ENCODE assay signal across 24 cellular contexts in genomic region chr16:57518922-57519321, GRCh38. TPM values are rescaled to one million over a fixed set of nuclear protein-coding genes. Genes with fewer than 3 reads are reported as not detected.
DNase-seq lines count a peak whose midpoint lies in the region; ATAC-seq, FAIRE-seq and TF ChIP-seq lines count a peak whose summit lies in the region.
"Had no signal": no experiment of that assay in that cellular context is flagged by ENCODE, and none has a peak within 500 bp of the region (broad histone marks: within the 10 kb centered on the region; RNA-seq: fewer than 3 reads in every experiment).

No MANE protein-coding gene starts in this region.

- H3K18ac ChIP-seq in neuronal stem cell (ENCODE audit: low read length), result no peak overlapping the region

- no peak overlapping the region for H3K4ac ChIP-seq in neuronal stem cell (ENCODE audit: low read length)

- H3K4me3 Mint-ChIP-seq in Caco-2 (ENCODE audit: unreplicated experiment), result no peak overlapping the region
- H3K4me3 Mint-ChIP-seq in CD4-positive, alpha-beta T cell, result no peak overlapping the region
- H3K4me3 Mint-ChIP-seq: CD8-positive, alpha-beta T cell had no signal

- H3K4me1 ChIP-seq in Caco-2, result peaks cover 15% of the 10 kb centered on the region
- peaks cover 0 to 15% of the 10 kb centered on the region in 2 experiments; a peak in 1 of 5 replicates for H3K4me1 ChIP-seq in K562 (replicated peaks in 1 of 2; ENCODE audit: control insufficient read depth in 2 of 2, insufficient read depth in 2 of 2, low read length in 2 of 2)
- peaks cover 0 to 2% of the 10 kb centered on the region in 2 donors for H3K4me1 ChIP-seq in neuronal stem cell (ENCODE audit: control insufficient read depth in 2 of 2, insufficient read depth in 1 of 2, low read depth in 1 of 2, low read length in 2 of 2)
- H3K4me1 ChIP-seq: SJCRH30 had no signal

- FAIRE-seq in K562 (lab: Jason Lieb, UNC), result no peak
- FAIRE-seq: D721Med, GM12891 had no signal

- no TSS peak for BruUV-seq in Caco-2 (replicated peaks; lab: Mats Ljungman, UMichigan)
- no TSS peak for BruUV-seq in K562 (replicated peaks; lab: Mats Ljungman, UMichigan)

- peak overlapping the region; percentile 43 for H4K8ac ChIP-seq in neuronal stem cell (ENCODE audit: low read depth, low read length)

- ATAC-seq in K562, result no peak
- ATAC-seq in GM21447 (IDR thresholded peaks at IDR 0.05; ENCODE audit: unreplicated experiment), result no peak
- ATAC-seq in CD4-positive, alpha-beta T cell (ENCODE audit: poor library complexity), result no peak

- H3K36me3 ChIP-seq in Caco-2 (ENCODE audit: control insufficient read depth, insufficient read depth, low read length) (no peaks in the 10 kb centered on the region; the same call in 1 of the 2 replicates), K562 (ENCODE audit: control insufficient read depth, insufficient read depth, low read length) (no peaks in the 10 kb centered on the region), neuronal stem cell (replicated peaks in 1 of 2; ENCODE audit: control insufficient read depth in 2 of 2, insufficient read depth in 2 of 2, low read length in 2 of 2) (peaks cover 3 to 12% of the 10 kb centered on the region in 2 donors)
- H3K36me3 ChIP-seq: SJCRH30 had no signal

- H2AK5ac ChIP-seq in neuronal stem cell (ENCODE audit: low read depth, low read length), result peak overlapping the region; percentile 44

- TF ChIP-seq POLR2A in K562 (conservative IDR thresholded peaks at IDR 0.05), result no peak

- peaks cover 2% of the 10 kb centered on the region for H3K9me1 ChIP-seq in K562 (ENCODE audit: control insufficient read depth, insufficient read depth, low read length)

- TF ChIP-seq EP300 in K562 (IDR thresholded peaks at IDR 0.05; ENCODE audit: low read length), result no peak

- intact Hi-C loops in Caco-2 (cut with micrococcal nuclease; ENCODE audit: unreplicated experiment) (loop anchor here (1.0 kb wide), 4 partner anchors 39 to 219 kb away; partner anchors contain the start of gene POLR2C), K562 (cut with micrococcal nuclease) (loop anchor here (1.0 to 10.0 kb wide), 4 partner anchors 43 to 434 kb away; no protein-coding TSS in a partner anchor)
- intact Hi-C loops in CD4-positive, alpha-beta T cell (cut with DNase I, micrococcal nuclease), result loop anchor here (1.0 to 2.0 kb wide), 4 partner anchors 43 to 219 kb away; no protein-coding TSS in a partner anchor

- H3K27ac ChIP-seq in K562 (ENCODE audit: extremely low read depth, low read depth, low read length) (no peak overlapping the region), neuronal stem cell (replicated peaks; ENCODE audit: low read length) (no peak overlapping the region)
- H3K27ac ChIP-seq in CD4-positive, alpha-beta T cell (ENCODE audit: low read depth, low read length), result no peak overlapping the region
- H3K27ac ChIP-seq: BLaER1, HL-60, PC-9, SJCRH30 had no signal

- no peak overlapping the region for H2AFZ ChIP-seq in K562 (ENCODE audit: low read depth, low read length)
- H2AFZ ChIP-seq in neuronal stem cell (ENCODE audit: low read length), result no peak overlapping the region
- H2AFZ ChIP-seq: PC-9 had no signal

- H3K4me1 Mint-ChIP-seq in Caco-2 (ENCODE audit: low read depth, unreplicated experiment), result peaks cover 19% of the 10 kb centered on the region
- H3K4me1 Mint-ChIP-seq in CD4-positive, alpha-beta T cell (ENCODE audit: low read depth), result peaks cover 5% of the 10 kb centered on the region

- POLR2A ChIA-PET in Caco-2 (lab: Charles Lee), result no interaction called here
- POLR2A ChIA-PET in K562 (lab: Yijun Ruan, JAX), result interaction anchor here (1.1 kb wide), 1 partner anchor 12 kb away, joined by 4 read pairs; no protein-coding TSS in a partner anchor
- POLR2A ChIA-PET in CD4-positive, alpha-beta T cell (lab: Charles Lee), result interaction anchor here (0.9 to 2.0 kb wide), 2 partner anchors 14 to 57 kb away, joined by 3 to 13 read pairs; partner anchors contain the start of gene POLR2C

- H2BK15ac ChIP-seq in neuronal stem cell (ENCODE audit: low read length), result no peak overlapping the region

- WGBS in K562 (ENCODE audit: insufficient coverage, low coverage, missing lambda C conversion rate), result 57% methylated on average over 6 of the region's 6 CpGs
- WGBS in neuronal stem cell (ENCODE audit: extremely low coverage in 2 of 2, insufficient read length in 2 of 2, insufficient replicate concordance in 1 of 2), 2 donors, result no CpG with 5 or more reads among the region's 6 CpGs

- H3K36me3 Mint-ChIP-seq in Caco-2 (ENCODE audit: insufficient read depth, unreplicated experiment), result peaks cover 8% of the 10 kb centered on the region
- peaks cover 26% of the 10 kb centered on the region for H3K36me3 Mint-ChIP-seq in CD4-positive, alpha-beta T cell (ENCODE audit: low read depth)

- H3K4me2 ChIP-seq in K562 (ENCODE audit: insufficient read depth, low read length) (no peak overlapping the region), neuronal stem cell (ENCODE audit: insufficient read depth, low read length, poor library complexity, severe bottlenecking) (no peak overlapping the region)
- H3K4me2 ChIP-seq: BLaER1, PC-9 had no signal

- H3K23ac ChIP-seq in neuronal stem cell (ENCODE audit: low read depth, low read length, poor library complexity), result no peak overlapping the region

- no peaks in the 10 kb centered on the region for H3K27me3 ChIP-seq in Caco-2 (replicated peaks; ENCODE audit: control insufficient read depth, insufficient read depth, low read length)
- H3K27me3 ChIP-seq in K562 (ENCODE audit: control insufficient read depth in 2 of 2, insufficient read depth in 2 of 2, low read length in 2 of 2), result no peaks in the 10 kb centered on the region
- no peaks in the 10 kb centered on the region for H3K27me3 ChIP-seq in neuronal stem cell (ENCODE audit: control insufficient read depth in 3 of 3, insufficient read depth in 3 of 3, low read depth in 1 of 3, low read length in 3 of 3)
- H3K27me3 ChIP-seq in CD4-positive, alpha-beta T cell (ENCODE audit: control insufficient read depth, insufficient read depth, low read length), result no peaks in the 10 kb centered on the region
- H3K27me3 ChIP-seq: BLaER1, MG63, SJCRH30 had no signal

- in situ Hi-C loops in K562 (cut with MboI), result loop anchor here (5.0 kb wide), 3 partner anchors 42 to 217 kb away; no protein-coding TSS in a partner anchor

- H3K9me3 Mint-ChIP-seq in Caco-2 (ENCODE audit: unreplicated experiment), result no peaks in the 10 kb centered on the region
- H3K9me3 Mint-ChIP-seq in CD4-positive, alpha-beta T cell, result no peaks in the 10 kb centered on the region
- H3K9me3 Mint-ChIP-seq: CD8-positive, alpha-beta T cell had no signal

- H3K27me3 Mint-ChIP-seq in Caco-2 (ENCODE audit: insufficient read depth, unreplicated experiment), result no peaks in the 10 kb centered on the region
- no peaks in the 10 kb centered on the region for H3K27me3 Mint-ChIP-seq in CD4-positive, alpha-beta T cell

- no peaks in the 10 kb centered on the region for H3K79me2 ChIP-seq in K562 (ENCODE audit: control insufficient read depth, insufficient read depth, low read length)

- H4K20me1 ChIP-seq in K562 (replicated peaks; ENCODE audit: control insufficient read depth, insufficient read depth, low read length), result no peaks in the 10 kb centered on the region
- H4K20me1 ChIP-seq: BLaER1 had no signal

- H3K14ac ChIP-seq in neuronal stem cell (ENCODE audit: low read length), result no peak overlapping the region

- no peak overlapping the region for H4K91ac ChIP-seq in neuronal stem cell (ENCODE audit: low read depth, low read length, poor library complexity)

- H3K4me3 ChIP-seq in Caco-2 (ENCODE audit: low read depth, low read length) (no peak overlapping the region), K562 (no peak overlapping the region), neuronal stem cell (ENCODE audit: low read length in 2 of 2) (no peak overlapping the region)
- H3K4me3 ChIP-seq: BLaER1, MG63, PC-9, SJCRH30 had no signal

- CTCF ChIA-PET in Caco-2 (lab: Charles Lee) (interaction anchor here (0.6 to 3.4 kb wide), 9 partner anchors 9 to 101 kb away, joined by 3 to 35 read pairs (median 9); partner anchors contain the start of genes CIAPIN1, COQ9, DOK4 and POLR2C), K562 (lab: Yijun Ruan, JAX; ENCODE audit: low intra/inter-chr PET ratio) (interaction anchor here (1.9 to 3.3 kb wide), 4 partner anchors 43 to 218 kb away, joined by 6 to 44 read pairs (median 24); partner anchors contain the start of gene POLR2C)
- CTCF ChIA-PET in CD4-positive, alpha-beta T cell (lab: Charles Lee), result interaction anchor here (1.6 kb wide), 2 partner anchors 19 to 57 kb away, joined by 11 to 26 read pairs; partner anchors contain the start of genes CCDC102A and POLR2C

- peaks cover 4% of the 10 kb centered on the region for H3K79me1 ChIP-seq in neuronal stem cell (ENCODE audit: low read depth, low read length)

- TF ChIP-seq CTCF in Caco-2 (IDR thresholded peaks at IDR 0.05; ENCODE audit: insufficient read depth in 1 of 2, low read depth in 1 of 2, low read length in 1 of 2, severe bottlenecking in 1 of 2, unreplicated experiment in 1 of 2), result no peak
- no peak for TF ChIP-seq CTCF in K562 (IDR thresholded peaks at IDR 0.05 in 2 of 3, conservative IDR thresholded peaks at IDR 0.05 in 1 of 3; ENCODE audit: insufficient read depth in 2 of 3, low read depth in 1 of 3, low read length in 3 of 3)
- TF ChIP-seq CTCF in CD4-positive, alpha-beta T cell (IDR thresholded peaks at IDR 0.05), result no peak

- no peak overlapping the region for H2BK120ac ChIP-seq in neuronal stem cell (ENCODE audit: low read depth, low read length)

- no peak overlapping the region for H3K9ac ChIP-seq in K562 (ENCODE audit: insufficient read depth in 1 of 2, low read depth in 2 of 2, low read length in 2 of 2)
- H3K9ac ChIP-seq in neuronal stem cell (ENCODE audit: low read depth, low read length, poor library complexity), result no peak overlapping the region
- H3K9ac ChIP-seq: BLaER1 had no signal

- no peak for TF ChIP-seq RAD21 in K562 (CRISPR knock-in tag; conservative IDR thresholded peaks at IDR 0.05 in 1 of 2, IDR thresholded peaks at IDR 0.05 in 1 of 2)

- DNase-seq in Caco-2 (no peak), K562 (ENCODE audit: extremely low read depth in 1 of 4, low spot score in 3 of 4) (no peak), neuronal stem cell (ENCODE audit: low spot score) (no peak), NCI-H2029 (lab: John Stamatoyannopoulos, UW) (no peak)
- no peak for DNase-seq in CD4-positive, alpha-beta T cell
- DNase-seq: CD8-positive, alpha-beta T cell; GOT3; IMR-90; Karpas-422; MG63; NCI-H1048; NCI-H1436 treated with DMSO at 0.1 percent for 48 hours; NCI-H2029 treated with DMSO at 0.1 percent for 48 hours; NCI-H2171; NCI-H526; PC-9; SJCRH30 had no signal

- H3K9me3 ChIP-seq in Caco-2 (no peaks in the 10 kb centered on the region), K562 (replicated peaks; ENCODE audit: control insufficient read depth, insufficient read depth, low read depth, low read length) (no peaks in the 10 kb centered on the region), neuronal stem cell (replicated peaks in 1 of 2; ENCODE audit: control insufficient read depth in 2 of 2, insufficient read depth in 1 of 2, low read depth in 1 of 2, low read length in 2 of 2) (no peaks in the 10 kb centered on the region)
- no peaks in the 10 kb centered on the region for H3K9me3 ChIP-seq in CD4-positive, alpha-beta T cell (ENCODE audit: control insufficient read depth, low read length)
- H3K9me3 ChIP-seq: BLaER1, MG63, SJCRH30 had no signal

- no peak overlapping the region for H2BK12ac ChIP-seq in neuronal stem cell (ENCODE audit: low read length)

- peak overlapping the region; percentile 54 for H3K27ac Mint-ChIP-seq in Caco-2 (ENCODE audit: unreplicated experiment)
- H3K27ac Mint-ChIP-seq in CD4-positive, alpha-beta T cell, result no peak overlapping the region
- H3K27ac Mint-ChIP-seq: CD8-positive, alpha-beta T cell had no signal

- H2BK5ac ChIP-seq in neuronal stem cell (ENCODE audit: low read length), result no peak overlapping the region

RNA-seq across cellular contexts. Expression of gene CCDC102A, which starts 17.4 kb away (rescaled TPM):
- total RNA-seq in Caco-2 (2022) (9.1 and 11.8 TPM in 2 replicates), K562 (2014; rRNA removed) (3.8 and 4.9 TPM in 2 replicates), K562 (2014; rRNA removed; fragmentation: Illumina TruSeq; extraction: Trizol) (0.16 and 0.58 TPM in 2 replicates), K562 (2015; rRNA removed; fragmentation: Illumina TruSeq; extraction: Trizol) (1.4 and 2.1 TPM in 2 replicates), K562 (2021) (2.7 and 3.0 TPM in 2 replicates)
- total RNA-seq in K562 (2011; cell fraction: chromatin; rRNA removed; ENCODE audit: low replicate concordance), result 0.26 and 1.1 TPM in 2 replicates
- total RNA-seq in K562 (2011; cell fraction: nucleolus; rRNA removed), result 0.92 and 1.3 TPM in 2 replicates
- 0.51 and 0.84 TPM in 2 replicates for total RNA-seq in K562 (2011; cell fraction: nucleoplasm; rRNA removed)
- polyA plus RNA-seq in K562 (2011; rRNA removed) (2.2 and 2.4 TPM in 2 replicates), K562 (2014; fragmentation: Illumina TruSeq; extraction: Trizol) (0.85 and 1.4 TPM in 2 replicates), K562 (2014; fragmentation: Nextera tagmentation; extraction: Ambion mirVana) (under 1 TPM; 0.03 to 0.11 TPM), K562 (2014; rRNA removed) (2.0 and 4.9 TPM in 2 replicates)
- polyA plus RNA-seq in K562 (2011; cell fraction: cytosol; rRNA removed), result 2.6 and 6.6 TPM in 2 replicates
- polyA plus RNA-seq in K562 (2011; cell fraction: nucleus; rRNA removed), result 1.3 and 2.1 TPM in 2 replicates
- 2.3 and 2.8 TPM in 2 replicates for polyA plus RNA-seq in K562 (2012)
- polyA minus RNA-seq in K562 (2011; rRNA and poly(A)+ RNA removed), result 0.45 and 1.4 TPM in 2 replicates
- 1.4 and 1.6 TPM in 2 replicates for polyA minus RNA-seq in K562 (2011; cell fraction: cytosol; rRNA and poly(A)+ RNA removed)
- polyA minus RNA-seq in K562 (2011; cell fraction: nucleus; rRNA and poly(A)+ RNA removed), result 0.67 and 1.1 TPM in 2 replicates
- 6.4 TPM for polyA plus RNA-seq in neuronal stem cell (2013, experiment 1 of 2)
- polyA plus RNA-seq in neuronal stem cell (2013, experiment 2 of 2), result 6.3 TPM
- total RNA-seq in CD4-positive, alpha-beta T cell, result 1 to 10 TPM; 2.0 TPM

RNA-seq across cellular contexts. Expression of gene ADGRG5, which starts 23.5 kb away (rescaled TPM):
- total RNA-seq in Caco-2 (2022), result 4.6 and 5.2 TPM in 2 replicates
- 0.14 TPM in 1 of 2 replicates, not detected in the other for total RNA-seq in K562 (2011; cell fraction: chromatin; rRNA removed; ENCODE audit: low replicate concordance)
- 0.13 TPM in 1 of 2 replicates, not detected in the other for total RNA-seq in K562 (2011; cell fraction: nucleolus; rRNA removed)
- 0.07 TPM in 1 of 2 replicates, not detected in the other for total RNA-seq in K562 (2011; cell fraction: nucleoplasm; rRNA removed)
- total RNA-seq in K562 (2014; rRNA removed), result 0.08 and 0.09 TPM in 2 replicates
- 0.07 TPM in 1 of 2 replicates, not detected in the other for total RNA-seq in K562 (2014; rRNA removed; fragmentation: Illumina TruSeq; extraction: Trizol)
- 0.14 and 0.30 TPM in 2 replicates for total RNA-seq in K562 (2015; rRNA removed; fragmentation: Illumina TruSeq; extraction: Trizol)
- 0.09 and 0.27 TPM in 2 replicates for total RNA-seq in K562 (2021)
- polyA plus RNA-seq in K562 (2011; rRNA removed), result 0.01 and 0.11 TPM in 2 replicates
- 0.03 and 0.07 TPM in 2 replicates for polyA plus RNA-seq in K562 (2011; cell fraction: cytosol; rRNA removed)
- polyA plus RNA-seq in K562 (2011; cell fraction: nucleus; rRNA removed), result 0.13 and 0.27 TPM in 2 replicates
- 0.55 and 0.62 TPM in 2 replicates for polyA plus RNA-seq in K562 (2012)
- polyA plus RNA-seq in K562 (2014; fragmentation: Illumina TruSeq; extraction: Trizol), result 0.08 and 0.10 TPM in 2 replicates
- under 1 TPM; 0.01 to 0.39 TPM for polyA plus RNA-seq in K562 (2014; fragmentation: Nextera tagmentation; extraction: Ambion mirVana)
- 0.04 and 0.15 TPM in 2 replicates for polyA plus RNA-seq in K562 (2014; rRNA removed)
- polyA minus RNA-seq in K562 (2011; rRNA and poly(A)+ RNA removed), result 0.06 TPM in 1 of 2 replicates, not detected in the other
- not detected in 2 replicates for polyA minus RNA-seq in K562 (2011; cell fraction: cytosol; rRNA and poly(A)+ RNA removed)
- polyA minus RNA-seq in K562 (2011; cell fraction: nucleus; rRNA and poly(A)+ RNA removed), result not detected in 2 replicates
- 1.7 TPM for polyA plus RNA-seq in neuronal stem cell (2013, experiment 1 of 2)
- 1.7 TPM for polyA plus RNA-seq in neuronal stem cell (2013, experiment 2 of 2)
- total RNA-seq in CD4-positive, alpha-beta T cell, result under 1 TPM; 0.41 to 0.61 TPM
- total RNA-seq: A673, HT1080, IMR-90, PC-9, SJCRH30 had no signal
- polyA plus RNA-seq: IMR-90 had no signal

RNA-seq across cellular contexts. Expression of gene DOK4, which starts 32.6 kb away (rescaled TPM):
- total RNA-seq in Caco-2 (2022) (111 and 122 TPM in 2 replicates), K562 (2014; rRNA removed) (14.4 and 18.9 TPM in 2 replicates), K562 (2014; rRNA removed; fragmentation: Illumina TruSeq; extraction: Trizol) (2.3 and 3.2 TPM in 2 replicates), K562 (2015; rRNA removed; fragmentation: Illumina TruSeq; extraction: Trizol) (8.3 and 9.3 TPM in 2 replicates), K562 (2021) (11.0 and 11.4 TPM in 2 replicates)
- total RNA-seq in K562 (2011; cell fraction: chromatin; rRNA removed; ENCODE audit: low replicate concordance), result 3.9 and 13.2 TPM in 2 replicates
- total RNA-seq in K562 (2011; cell fraction: nucleolus; rRNA removed), result 9.2 and 12.2 TPM in 2 replicates
- total RNA-seq in K562 (2011; cell fraction: nucleoplasm; rRNA removed), result 6.3 and 7.6 TPM in 2 replicates
- polyA plus RNA-seq in K562 (2011; rRNA removed) (10.8 and 11.3 TPM in 2 replicates), K562 (2014; fragmentation: Illumina TruSeq; extraction: Trizol) (6.5 and 9.5 TPM in 2 replicates), K562 (2014; fragmentation: Nextera tagmentation; extraction: Ambion mirVana) (under 1 TPM; 0.10 TPM), K562 (2014; rRNA removed) (12.4 and 16.4 TPM in 2 replicates)
- polyA plus RNA-seq in K562 (2011; cell fraction: cytosol; rRNA removed), result 14.0 and 19.6 TPM in 2 replicates
- polyA plus RNA-seq in K562 (2011; cell fraction: nucleus; rRNA removed), result 23.7 and 31.1 TPM in 2 replicates
- polyA plus RNA-seq in K562 (2012), result 10.2 and 13.2 TPM in 2 replicates
- 3.6 and 5.5 TPM in 2 replicates for polyA minus RNA-seq in K562 (2011; rRNA and poly(A)+ RNA removed)
- polyA minus RNA-seq in K562 (2011; cell fraction: cytosol; rRNA and poly(A)+ RNA removed), result 5.9 and 6.1 TPM in 2 replicates
- 5.2 and 5.3 TPM in 2 replicates for polyA minus RNA-seq in K562 (2011; cell fraction: nucleus; rRNA and poly(A)+ RNA removed)
- polyA plus RNA-seq in neuronal stem cell (2013, experiment 1 of 2), result 17.3 TPM
- polyA plus RNA-seq in neuronal stem cell (2013, experiment 2 of 2), result 15.7 TPM
- total RNA-seq in CD4-positive, alpha-beta T cell, result 1 to 10 TPM; 2.4 to 2.9 TPM

RNA-seq across cellular contexts. Expression of gene POLR2C, which starts 56.4 kb away (rescaled TPM):
- total RNA-seq in Caco-2 (2022) (100 and 102 TPM in 2 replicates), K562 (2014; rRNA removed) (131 and 139 TPM in 2 replicates), K562 (2014; rRNA removed; fragmentation: Illumina TruSeq; extraction: Trizol) (89.3 and 90.1 TPM in 2 replicates), K562 (2015; rRNA removed; fragmentation: Illumina TruSeq; extraction: Trizol) (92.3 and 93.9 TPM in 2 replicates), K562 (2021) (77.2 and 84.5 TPM in 2 replicates)
- 125 and 216 TPM in 2 replicates for total RNA-seq in K562 (2011; cell fraction: chromatin; rRNA removed; ENCODE audit: low replicate concordance)
- total RNA-seq in K562 (2011; cell fraction: nucleolus; rRNA removed), result 143 and 160 TPM in 2 replicates
- 131 and 142 TPM in 2 replicates for total RNA-seq in K562 (2011; cell fraction: nucleoplasm; rRNA removed)
- polyA plus RNA-seq in K562 (2011; rRNA removed) (163 and 170 TPM in 2 replicates), K562 (2014; fragmentation: Illumina TruSeq; extraction: Trizol) (107 and 131 TPM in 2 replicates), K562 (2014; fragmentation: Nextera tagmentation; extraction: Ambion mirVana) (10 to 100 TPM; 70.3 to 87.4 TPM), K562 (2014; rRNA removed) (97.5 and 108 TPM in 2 replicates)
- polyA plus RNA-seq in K562 (2011; cell fraction: cytosol; rRNA removed), result 234 and 242 TPM in 2 replicates
- 143 and 206 TPM in 2 replicates for polyA plus RNA-seq in K562 (2011; cell fraction: nucleus; rRNA removed)
- polyA plus RNA-seq in K562 (2012), result 79.8 and 97.9 TPM in 2 replicates
- polyA minus RNA-seq in K562 (2011; rRNA and poly(A)+ RNA removed), result 176 and 218 TPM in 2 replicates
- polyA minus RNA-seq in K562 (2011; cell fraction: cytosol; rRNA and poly(A)+ RNA removed), result 109 TPM in 2 replicates
- 69.1 and 102 TPM in 2 replicates for polyA minus RNA-seq in K562 (2011; cell fraction: nucleus; rRNA and poly(A)+ RNA removed)
- polyA plus RNA-seq in neuronal stem cell (2013, experiment 1 of 2), result 50.6 TPM
- polyA plus RNA-seq in neuronal stem cell (2013, experiment 2 of 2), result 49.2 TPM
- total RNA-seq in CD4-positive, alpha-beta T cell, result 100 to 1,000 TPM; 124 to 125 TPM
